Comparison of ENCODE assay signal across 18 cellular contexts in the genomic region with DNA sequence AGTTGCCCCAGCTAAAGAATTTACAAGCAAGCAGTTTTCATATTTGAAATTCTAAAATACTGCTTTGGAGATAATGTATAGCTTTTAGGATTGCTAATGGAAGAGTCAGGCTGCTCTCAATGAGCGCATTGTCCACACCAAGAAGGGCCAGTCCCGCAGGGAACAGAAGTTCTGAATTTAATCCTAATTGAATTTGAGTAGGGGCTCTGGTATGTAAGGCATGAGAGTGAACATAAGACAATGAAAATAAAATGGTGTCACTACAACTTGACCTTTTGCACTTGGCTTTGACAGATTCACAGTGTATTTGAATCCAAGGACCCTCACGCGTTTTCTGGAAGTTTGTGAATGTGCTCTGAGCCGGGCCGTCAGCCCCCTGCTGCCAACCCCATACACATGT. TPM values are rescaled to one million over a fixed set of nuclear protein-coding genes. Genes with fewer than 3 reads are reported as not detected.
DNase-seq lines count a peak whose midpoint lies in the region; ATAC-seq, FAIRE-seq and TF ChIP-seq lines count a peak whose summit lies in the region.
"Had no signal": no experiment of that assay in that cellular context is flagged by ENCODE, and none has a peak within 500 bp of the region (broad histone marks: within the 10 kb centered on the region; RNA-seq: fewer than 3 reads in every experiment).

No MANE protein-coding gene starts in this region.

- H3K9ac ChIP-seq in BLaER1: no peak overlapping the region

- no peaks in the 10 kb centered on the region for H3K27me3 ChIP-seq in BLaER1
- H3K27me3 ChIP-seq in hepatocyte: no peaks in the 10 kb centered on the region

- FAIRE-seq in frontal cortex (lab: Jason Lieb, UNC): no peak
- FAIRE-seq: G401.6, urothelium cell line had no signal

- no peak overlapping the region for H3K27ac ChIP-seq in BLaER1
- H3K27ac ChIP-seq in hepatocyte: peak overlapping the region; percentile 51
- H3K27ac ChIP-seq: epithelial cell of prostate, WERI-Rb-1 had no signal

- no peaks in the 10 kb centered on the region for H3K9me2 ChIP-seq in hepatocyte (replicated peaks; ENCODE audit: insufficient read depth)

- H4K20me1 ChIP-seq in BLaER1 (peaks cover 13% of the 10 kb centered on the region), hepatocyte (ENCODE audit: insufficient read depth, poor library complexity, severe bottlenecking) (no peaks in the 10 kb centered on the region)

- H3K9me3 ChIP-seq in BLaER1: no peaks in the 10 kb centered on the region
- H3K9me3 ChIP-seq in hepatocyte (ENCODE audit: low read depth): no peaks in the 10 kb centered on the region

- WGBS in hepatocyte (ENCODE audit: low lambda C conversion rate, missing lambda C conversion rate): 70% methylated on average over 6 of the region's 6 CpGs

- no peak overlapping the region for H2AFZ ChIP-seq in hepatocyte

- H3K4me2 ChIP-seq in BLaER1: peak overlapping the region; percentile 31
- H3K4me2 ChIP-seq in hepatocyte: no peak overlapping the region

- TF ChIP-seq CTCF in hepatocyte (IDR thresholded peaks at IDR 0.05; ENCODE audit: poor library complexity) (no peak), omental fat pad (IDR thresholded peaks at IDR 0.05) (no peak)

- H3K4me1 ChIP-seq in BLaER1 (peaks cover 94% of the 10 kb centered on the region), hepatocyte (ENCODE audit: insufficient read depth) (peaks cover 23% of the 10 kb centered on the region)

- H3K79me2 ChIP-seq in hepatocyte: peaks cover 60% of the 10 kb centered on the region

- DNase-seq in RPMI7951 (ENCODE audit: low read depth) (peak; percentile 14), hepatocyte (ENCODE audit: low spot score) (no peak), retina (peak; percentile 74), NCI-H1417 treated with DMSO at 0.1 percent for 48 hours (lab: John Stamatoyannopoulos, UW) (no peak), omental fat pad (ENCODE audit: low spot score) (no peak), frontal cortex (ENCODE audit: low spot score in 2 of 2) (no peak)
- DNase-seq: activated naive CD8-positive, alpha-beta T cell treated with anti-CD3 and anti-CD28 coated beads, Interleukin-2, amount 50 U/mL, for 24 hours; H9; NCI-H2107; NCI-H526 treated with DMSO at 0.1 percent for 48 hours; stimulated activated CD4-positive, alpha-beta T cell treated with anti-CD3 and anti-CD28 coated beads, Interleukin-2, amount 100 ng/mL, for 48 hours; T-cell; WERI-Rb-1 had no signal

- ATAC-seq in omental fat pad (ENCODE audit: low FRiP score) (no peak), GM19328 (IDR thresholded peaks at IDR 0.05; ENCODE audit: unreplicated experiment) (no peak)
- ATAC-seq: activated naive CD8-positive, alpha-beta T cell treated with anti-CD3 and anti-CD28 coated beads, Interleukin-2, amount 50 U/mL, for 24 hours; T-cell had no signal

- H3K4me3 ChIP-seq in BLaER1 (no peak overlapping the region), hepatocyte (no peak overlapping the region)

- H3K36me3 ChIP-seq in BLaER1 (no peaks in the 10 kb centered on the region), hepatocyte (replicated peaks; ENCODE audit: insufficient read depth, low read depth) (no peaks in the 10 kb centered on the region)
- H3K36me3 ChIP-seq: WERI-Rb-1 had no signal

RNA-seq across cellular contexts. Expression of a gene that starts 32.6 kb away (rescaled TPM):
- 16.6 and 21.8 TPM in 2 replicates for total RNA-seq in RPMI7951 (2014; rRNA removed; shearing (Covaris generic))
- total RNA-seq in hepatocyte (34.8 and 37.4 TPM in 2 replicates), omental fat pad (10 to 100 TPM; 34.7 to 67.9 (median 49.4) TPM), frontal cortex (2.0 TPM)
- 19.6 and 28.3 TPM in 2 replicates for polyA plus RNA-seq in hepatocyte

Comparison
In these comparisons a context has a peak if more than half of its experiments do, and no peak if none do; other contexts are left out.
1. DNase-seq: peak in RPMI7951 (single experiment) and retina (single experiment); none in hepatocyte (single experiment), NCI-H1417 treated with DMSO at 0.1 percent for 48 hours (single experiment), omental fat pad (single experiment) and frontal cortex (0 of 2).